ENCODE assay signal across 10 cellular contexts in the genomic region with DNA sequence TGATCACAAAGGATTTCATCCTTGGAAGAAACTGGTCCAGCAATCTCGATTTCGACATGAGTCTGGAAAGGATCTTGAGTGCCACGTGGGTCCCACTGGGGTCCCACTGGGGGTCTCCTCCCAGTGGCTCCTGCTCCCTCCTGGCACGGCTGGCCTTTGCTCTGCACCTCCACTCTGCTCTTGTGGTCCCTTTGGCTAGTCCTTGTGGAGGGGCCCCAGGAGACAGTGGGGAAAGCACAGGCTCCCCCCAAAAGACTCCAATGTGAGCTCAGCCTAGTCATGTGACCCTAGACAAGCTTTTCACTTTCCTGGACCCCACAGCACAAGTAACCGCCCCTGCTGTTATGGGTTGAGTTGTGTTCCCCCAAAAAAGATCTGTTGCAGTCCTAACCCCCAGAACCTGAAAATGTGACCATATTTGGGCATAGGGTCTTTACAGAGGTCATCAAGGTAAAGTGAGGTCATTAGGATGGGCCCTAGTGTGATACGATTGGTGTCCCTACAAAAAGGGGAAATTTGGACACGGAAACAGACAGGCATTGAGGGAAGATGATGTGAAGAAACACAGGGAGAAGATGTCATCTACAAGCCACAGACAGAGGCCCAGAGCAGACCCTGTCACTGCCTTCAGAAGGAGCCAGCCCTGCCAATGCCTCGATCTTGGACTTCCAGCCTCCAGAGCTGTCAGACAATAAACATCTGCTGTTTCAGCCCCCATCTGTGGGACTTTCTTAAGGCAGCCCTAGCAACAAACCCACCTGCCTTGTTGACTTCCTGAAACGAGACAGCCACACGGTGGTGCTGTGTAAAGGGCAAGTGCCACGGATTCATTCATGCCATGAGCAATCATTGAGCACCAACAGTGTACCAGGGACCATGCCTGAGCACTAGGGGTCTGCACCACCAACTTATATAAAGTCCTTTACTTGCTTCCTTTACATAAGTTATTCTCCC. TPM values are rescaled to one million over a fixed set of nuclear protein-coding genes. Genes with fewer than 3 reads are reported as not detected.
DNase-seq lines count a peak whose midpoint lies in the region; ATAC-seq and TF ChIP-seq lines count a peak whose summit lies in the region.
"Had no signal": no experiment of that assay in that cellular context is flagged by ENCODE, and none has a peak within 500 bp of the region (broad histone marks: within the 10 kb centered on the region; RNA-seq: fewer than 3 reads in every experiment).

No MANE protein-coding gene starts in this region.

- H3K9me3 ChIP-seq in BE2C (no peaks in the 10 kb centered on the region; the same call in 1 of the 2 replicates), SU-DHL-6 (ENCODE audit: insufficient read depth, low read length) (peaks cover 12% of the 10 kb centered on the region; the same call in 1 of the 2 replicates)

- no peaks in the 10 kb centered on the region for H3F3A ChIP-seq in SU-DHL-6 (ENCODE audit: insufficient read depth)

- DNase-seq in BE2C (no peak), GM12865 (ENCODE audit: low read depth) (peak; percentile 26), RWPE1 (ENCODE audit: low spot score) (no peak)
- DNase-seq: esophagus squamous epithelium, NCI-H774 had no signal

- H2AFZ ChIP-seq in SU-DHL-6 (ENCODE audit: low read depth, low read length, severe bottlenecking) = no peak overlapping the region

- TF ChIP-seq CTCF in BE2C (IDR thresholded peaks at IDR 0.05; ENCODE audit: low read depth, low read length) (peak; percentile 30; the same call in 1 of the 2 replicates), GM12865 (IDR thresholded peaks at IDR 0.05; ENCODE audit: insufficient read depth, low read depth, low read length, missing control alignments) (peak; percentile 31), SU-DHL-6 (IDR thresholded peaks at IDR 0.05; ENCODE audit: insufficient read depth, low read length, poor library complexity, severe bottlenecking) (peak; percentile 50), RWPE1 (conservative IDR thresholded peaks at IDR 0.05; ENCODE audit: low read depth) (no peak)

- ATAC-seq in esophagus mucosa = peak; percentile 31
- ATAC-seq in HG03520 (IDR thresholded peaks at IDR 0.05; ENCODE audit: unreplicated experiment) = no peak
- no peak for ATAC-seq in HG03354 (IDR thresholded peaks at IDR 0.05; ENCODE audit: poor library complexity, severe bottlenecking, unreplicated experiment)
- ATAC-seq in GM21529 (IDR thresholded peaks at IDR 0.05; ENCODE audit: unreplicated experiment) = no peak

- H3K36me3 ChIP-seq in BE2C = no peaks in the 10 kb centered on the region
- no peaks in the 10 kb centered on the region for H3K36me3 ChIP-seq in SU-DHL-6 (ENCODE audit: low read length)
- H3K36me3 ChIP-seq: esophagus squamous epithelium had no signal

- POLR2A ChIA-PET in RWPE1 (lab: Yijun Ruan, JAX; ENCODE audit: low non-redundant PET) = no interaction called here

- H3K9ac ChIP-seq in SU-DHL-6 (ENCODE audit: low read length) = no peak overlapping the region; the same call in 1 of the 2 replicates

- no peaks in the 10 kb centered on the region for H3K9me2 ChIP-seq in SU-DHL-6 (replicated peaks; ENCODE audit: insufficient read depth, low read length)

- no peak overlapping the region for H3K27ac ChIP-seq in SU-DHL-6 (ENCODE audit: low read depth, low read length)
- no peak overlapping the region for H3K27ac ChIP-seq in RWPE1
- H3K27ac ChIP-seq: esophagus squamous epithelium had no signal

- no peaks in the 10 kb centered on the region for H3K79me2 ChIP-seq in SU-DHL-6 (ENCODE audit: insufficient read depth, low read length)

- H3K4me1 ChIP-seq in BE2C = no peaks in the 10 kb centered on the region
- H3K4me1 ChIP-seq: esophagus squamous epithelium had no signal

- H3K4me2 ChIP-seq in SU-DHL-6 (ENCODE audit: low read depth, low read length, poor library complexity, severe bottlenecking) = no peak overlapping the region

- H3K27me3 ChIP-seq in BE2C (no peaks in the 10 kb centered on the region), SU-DHL-6 (ENCODE audit: low read length) (no peaks in the 10 kb centered on the region)

- CTCF ChIA-PET in RWPE1 (lab: Yijun Ruan, JAX) = interaction anchor here (0.5 to 0.8 kb wide), 2 partner anchors 28 kb away, joined by 3 to 4 read pairs; no protein-coding TSS in a partner anchor

- H3K4me3 ChIP-seq in BE2C (ENCODE audit: low read depth, low read length) = no peak overlapping the region
- no peak overlapping the region for H3K4me3 ChIP-seq in GM12865 (ENCODE audit: low read depth, low read length)
- H3K4me3 ChIP-seq in SU-DHL-6 (ENCODE audit: insufficient read depth, low read length, poor library complexity, severe bottlenecking) = no peak overlapping the region
- H3K4me3 ChIP-seq: esophagus squamous epithelium had no signal

- H4K20me1 ChIP-seq in SU-DHL-6 (ENCODE audit: low read depth, low read length) = no peaks in the 10 kb centered on the region

RNA-seq across cellular contexts. Expression of a gene that starts 23.8 kb away (rescaled TPM):
- 55.0 TPM for polyA plus RNA-seq in BE2C (2012; ENCODE audit: insufficient read depth, insufficient read length, low read depth)
- total RNA-seq in esophagus mucosa = 106 TPM
